ENCODE assay signal across 23 cellular contexts in the genomic region with DNA sequence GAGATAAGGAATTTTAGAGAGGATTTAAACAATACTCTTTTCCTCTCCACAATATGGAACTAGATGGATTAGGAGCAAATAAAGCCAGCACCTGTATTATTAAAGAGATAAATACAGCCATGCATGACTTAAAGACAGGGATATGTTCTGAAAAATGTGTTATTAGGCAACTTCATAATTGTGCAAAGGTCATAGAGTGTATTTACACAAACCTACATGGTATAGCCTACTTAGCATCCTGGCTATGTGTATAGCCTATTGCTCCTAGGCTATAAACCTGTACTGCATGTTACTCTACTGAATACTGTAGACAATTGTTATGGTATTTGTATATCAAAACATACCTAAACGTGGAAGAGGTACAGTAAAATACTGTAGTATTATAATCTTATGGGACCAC. TPM values are rescaled to one million over a fixed set of nuclear protein-coding genes. Genes with fewer than 3 reads are reported as not detected.
DNase-seq lines count a peak whose midpoint lies in the region; ATAC-seq, FAIRE-seq and TF ChIP-seq lines count a peak whose summit lies in the region.
"Had no signal": no experiment of that assay in that cellular context is flagged by ENCODE, and none has a peak within 500 bp of the region (broad histone marks: within the 10 kb centered on the region; RNA-seq: fewer than 3 reads in every experiment).

No MANE protein-coding gene starts in this region.

- H3K27ac ChIP-seq in CD8-positive, alpha-beta T cell (ENCODE audit: low read depth, low read length) = peak overlapping the region; percentile 19
- H3K27ac ChIP-seq: BLaER1 treated with 17β-estradiol and CSF1 and Interleukin-3, amounts not matched to agents 10 nM and 100 nM; HL-60 had no signal

- POLR2A ChIA-PET in CD8-positive, alpha-beta T cell (lab: Charles Lee) = no interaction called here

- peaks cover 11% of the 10 kb centered on the region for H3K4me1 ChIP-seq in CD8-positive, alpha-beta T cell (ENCODE audit: insufficient read depth, low read length)

- CTCF ChIA-PET in CD8-positive, alpha-beta T cell (lab: Charles Lee) = no interaction called here

- no peaks in the 10 kb centered on the region for H3K27me3 Mint-ChIP-seq in CD8-positive, alpha-beta T cell (ENCODE audit: low read depth)
- H3K27me3 Mint-ChIP-seq in immature natural killer cell (ENCODE audit: low read depth in 3 of 3) = no peaks in the 10 kb centered on the region
- H3K27me3 Mint-ChIP-seq: CD4-positive, CD25-positive, alpha-beta regulatory T cell had no signal

- H3K4me3 ChIP-seq in CD8-positive, alpha-beta T cell (ENCODE audit: low read depth, low read length) = no peak overlapping the region
- no peak overlapping the region for H3K4me3 ChIP-seq in H7 (ENCODE audit: insufficient read depth, low read depth, low read length)
- H3K4me3 ChIP-seq: BLaER1 treated with 17β-estradiol and CSF1 and Interleukin-3, amounts not matched to agents 10 nM and 100 nM had no signal

- H3K27me3 ChIP-seq in CD8-positive, alpha-beta T cell (ENCODE audit: insufficient read depth, low read length) = no peaks in the 10 kb centered on the region
- H3K27me3 ChIP-seq in H7 (ENCODE audit: control insufficient read depth, insufficient read depth, low read length) = no peaks in the 10 kb centered on the region
- H3K27me3 ChIP-seq: BLaER1 treated with 17β-estradiol and CSF1 and Interleukin-3, amounts not matched to agents 10 nM and 100 nM had no signal

- FAIRE-seq in HTR-8/SVneo (lab: Jason Lieb, UNC) = peak; percentile 9
- FAIRE-seq: D721Med, G401.6, GM12891, GM19239, H1 had no signal

- H3K9me3 ChIP-seq in CD8-positive, alpha-beta T cell (ENCODE audit: low read length) = no peaks in the 10 kb centered on the region
- H3K9me3 ChIP-seq: BLaER1 treated with 17β-estradiol and CSF1 and Interleukin-3, amounts not matched to agents 10 nM and 100 nM had no signal

- no peak for ATAC-seq in CD8-positive, alpha-beta T cell
- no peak for ATAC-seq in stimulated activated effector memory CD8-positive, alpha-beta T cell treated with anti-CD3 and anti-CD28 coated beads, Interleukin-12 subunit alpha, Interleukin-12 subunit beta, amount 100 ng/mL, for 72 hours
- ATAC-seq in HG02970 (IDR thresholded peaks at IDR 0.05; ENCODE audit: low FRiP score, unreplicated experiment) = no peak
- ATAC-seq: HCT116 had no signal

- H3K36me3 ChIP-seq in CD8-positive, alpha-beta T cell (ENCODE audit: insufficient read depth, low read length) = peaks cover 9% of the 10 kb centered on the region
- H3K36me3 ChIP-seq in H7 (replicated peaks; ENCODE audit: control insufficient read depth, insufficient read depth, low read length) = no peaks in the 10 kb centered on the region

- no peak for DNase-seq in CD8-positive, alpha-beta T cell
- no peak for DNase-seq in HTR-8/SVneo (ENCODE audit: insufficient read length, low spot score)
- no peak for DNase-seq in immature natural killer cell
- DNase-seq in stimulated activated effector memory CD8-positive, alpha-beta T cell treated with anti-CD3 and anti-CD28 coated beads, Interleukin-12 subunit alpha, Interleukin-12 subunit beta, amount 100 ng/mL, for 72 hours (ENCODE audit: low spot score in 2 of 2) = no peak
- DNase-seq in SIG-M5 (lab: John Stamatoyannopoulos, UW) = no peak
- DNase-seq in H7 = no peak
- DNase-seq: ACHN, COR-L47, DMS153, DMS79 treated with DMSO at 0.1 percent for 48 hours, EL, IMR-90, KBM-7 had no signal

- peak overlapping the region; percentile 24 for H3K27ac Mint-ChIP-seq in CD8-positive, alpha-beta T cell
- peak overlapping the region; percentile 90 to 99 (median 96) for H3K27ac Mint-ChIP-seq in immature natural killer cell
- peak overlapping the region; percentile 46 for H3K27ac Mint-ChIP-seq in stimulated activated effector memory CD8-positive, alpha-beta T cell treated with anti-CD3 and anti-CD28 coated beads, Interleukin-12 subunit alpha, Interleukin-12 subunit beta, amount 100 ng/mL, for 72 hours

- H3K4me3 Mint-ChIP-seq in CD8-positive, alpha-beta T cell = no peak overlapping the region
- H3K4me3 Mint-ChIP-seq in immature natural killer cell = peak overlapping the region; percentile 52 to 80 (median 66)
- no peak overlapping the region for H3K4me3 Mint-ChIP-seq in stimulated activated effector memory CD8-positive, alpha-beta T cell treated with anti-CD3 and anti-CD28 coated beads, Interleukin-12 subunit alpha, Interleukin-12 subunit beta, amount 100 ng/mL, for 72 hours

- peaks cover 20% of the 10 kb centered on the region for H3K4me1 Mint-ChIP-seq in CD8-positive, alpha-beta T cell (ENCODE audit: low read depth)
- peaks cover 68 to 92% of the 10 kb centered on the region in 2 donors for H3K4me1 Mint-ChIP-seq in immature natural killer cell
- H3K4me1 Mint-ChIP-seq in stimulated activated effector memory CD8-positive, alpha-beta T cell treated with anti-CD3 and anti-CD28 coated beads, Interleukin-12 subunit alpha, Interleukin-12 subunit beta, amount 100 ng/mL, for 72 hours = peaks cover 6% of the 10 kb centered on the region

- H3K36me3 Mint-ChIP-seq in CD8-positive, alpha-beta T cell = peaks cover 50% of the 10 kb centered on the region
- peaks cover 5 to 26% (median 14%) of the 10 kb centered on the region in 3 donors for H3K36me3 Mint-ChIP-seq in immature natural killer cell
- H3K36me3 Mint-ChIP-seq in stimulated activated effector memory CD8-positive, alpha-beta T cell treated with anti-CD3 and anti-CD28 coated beads, Interleukin-12 subunit alpha, Interleukin-12 subunit beta, amount 100 ng/mL, for 72 hours = peaks cover 30% of the 10 kb centered on the region

- intact Hi-C loops in CD8-positive, alpha-beta T cell (cut with DNase I, micrococcal nuclease) = no loop called here

- TF ChIP-seq CTCF in CD8-positive, alpha-beta T cell (IDR thresholded peaks at IDR 0.05) = no peak

- no peaks in the 10 kb centered on the region for H3K9me3 Mint-ChIP-seq in CD8-positive, alpha-beta T cell
- H3K9me3 Mint-ChIP-seq in immature natural killer cell = no peaks in the 10 kb centered on the region
- H3K9me3 Mint-ChIP-seq in stimulated activated effector memory CD8-positive, alpha-beta T cell treated with anti-CD3 and anti-CD28 coated beads, Interleukin-12 subunit alpha, Interleukin-12 subunit beta, amount 100 ng/mL, for 72 hours = no peaks in the 10 kb centered on the region
- H3K9me3 Mint-ChIP-seq: CD4-positive, CD25-positive, alpha-beta regulatory T cell had no signal

RNA-seq across cellular contexts. Expression of a gene that starts 53.0 kb away (rescaled TPM):
- 10 to 100 TPM; 12.2 to 19.0 TPM for total RNA-seq in CD8-positive, alpha-beta T cell
- polyA plus RNA-seq in immature natural killer cell = 100 to 1,000 TPM in 1 of 3 donors, 10 to 100 TPM in 2; 50.0 to 116 (median 58.6) TPM
- total RNA-seq in H7 (2014; rRNA removed; shearing (Covaris generic)) = 23.4 and 31.4 TPM in 2 replicates

RNA-seq across cellular contexts. Expression of a gene that starts 53.1 kb away (rescaled TPM):
- 1 to 10 TPM; 3.4 to 3.6 TPM for total RNA-seq in CD8-positive, alpha-beta T cell
- polyA plus RNA-seq in immature natural killer cell = 1 to 10 TPM; 1.2 to 5.6 (median 4.2) TPM
- total RNA-seq in H7 (2014; rRNA removed; shearing (Covaris generic)) = 29.0 and 36.6 TPM in 2 replicates

Comparison
In these comparisons a context has a peak if more than half of its experiments do, and no peak if none do; other contexts are left out.
1. H3K27ac Mint-ChIP-seq: peak in every context shown above with its lines; median percentile 96 in immature natural killer cell; 46 in stimulated activated effector memory CD8-positive, alpha-beta T cell treated with anti-CD3 and anti-CD28 coated beads, Interleukin-12 subunit alpha, Interleukin-12 subunit beta, amount 100 ng/mL, for 72 hours; 24 in CD8-positive, alpha-beta T cell.
2. H3K4me3 Mint-ChIP-seq: peak in immature natural killer cell (5 of 5); none in CD8-positive, alpha-beta T cell (single experiment) and stimulated activated effector memory CD8-positive, alpha-beta T cell treated with anti-CD3 and anti-CD28 coated beads, Interleukin-12 subunit alpha, Interleukin-12 subunit beta, amount 100 ng/mL, for 72 hours (single experiment).